Comparison of ENCODE assay signal across 20 cellular contexts in the genomic region with DNA sequence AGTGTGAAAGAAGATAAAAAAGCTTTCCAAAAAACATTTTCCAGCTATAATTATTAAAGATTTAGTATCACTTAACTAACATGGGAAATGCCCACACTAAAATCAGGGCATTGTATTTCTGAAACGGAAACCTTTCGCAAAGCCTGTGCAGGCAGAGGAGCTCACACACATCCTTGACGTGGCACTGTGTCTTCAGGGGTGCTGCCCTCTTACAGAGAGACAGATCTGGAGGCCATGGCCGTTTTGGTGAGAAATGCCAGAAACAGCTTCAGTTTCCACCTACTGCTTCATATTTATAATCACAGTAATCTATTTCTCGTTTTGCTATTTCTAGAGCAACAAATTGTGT.
"Had no signal": no experiment of that assay in that cellular context is flagged by ENCODE, and none has a peak within 500 bp of the region (broad histone marks: within the 10 kb centered on the region; RNA-seq: fewer than 3 reads in every experiment).

No MANE protein-coding gene starts in this region.

- H3K27me3 Mint-ChIP-seq: activated naive CD4-positive, alpha-beta T cell treated with anti-CD3 and anti-CD28 coated beads, Interleukin-2, amount 10 ng/mL, durations not matched to agents 7 days and 5 days; activated naive CD8-positive, alpha-beta T cell treated with anti-CD3 and anti-CD28 coated beads, Interleukin-2, amount 50 U/mL, for 24 hours; stimulated activated naive B cell treated with anti-CD40 and anti-IgM and Interleukin-4, amounts not matched to agents 10 μg/mL and 1 μg/mL and 100 μg/mL, for 72 hours had no signal

- H3K27ac Mint-ChIP-seq: activated naive CD4-positive, alpha-beta T cell treated with anti-CD3 and anti-CD28 coated beads, Interleukin-2, amount 10 ng/mL, durations not matched to agents 7 days and 5 days; activated naive CD8-positive, alpha-beta T cell treated with anti-CD3 and anti-CD28 coated beads, Interleukin-2, amount 50 U/mL, for 24 hours; stimulated activated naive B cell treated with anti-CD40 and anti-IgM and Interleukin-4, amounts not matched to agents 10 μg/mL and 1 μg/mL and 100 μg/mL, for 72 hours had no signal

- H3K27ac ChIP-seq: brain microvascular endothelial cell, esophagus squamous epithelium, WERI-Rb-1 had no signal

- H3K27me3 ChIP-seq: brain microvascular endothelial cell, esophagus squamous epithelium had no signal

- H3K4me3 ChIP-seq: esophagus squamous epithelium, lung had no signal

- H3K4me3 Mint-ChIP-seq: activated naive CD4-positive, alpha-beta T cell treated with anti-CD3 and anti-CD28 coated beads, Interleukin-2, amount 10 ng/mL, durations not matched to agents 7 days and 5 days; activated naive CD8-positive, alpha-beta T cell treated with anti-CD3 and anti-CD28 coated beads, Interleukin-2, amount 50 U/mL, for 24 hours; neural crest cell; stimulated activated naive B cell treated with anti-CD40 and anti-IgM and Interleukin-4, amounts not matched to agents 10 μg/mL and 1 μg/mL and 100 μg/mL, for 72 hours had no signal

- H3K9me3 Mint-ChIP-seq: activated naive CD4-positive, alpha-beta T cell treated with anti-CD3 and anti-CD28 coated beads, Interleukin-2, amount 10 ng/mL, durations not matched to agents 7 days and 5 days; activated naive CD8-positive, alpha-beta T cell treated with anti-CD3 and anti-CD28 coated beads, Interleukin-2, amount 50 U/mL, for 24 hours; neural crest cell; stimulated activated naive B cell treated with anti-CD40 and anti-IgM and Interleukin-4, amounts not matched to agents 10 μg/mL and 1 μg/mL and 100 μg/mL, for 72 hours had no signal

- H3K36me3 ChIP-seq: WERI-Rb-1 had no signal

- H3K9me3 ChIP-seq: esophagus squamous epithelium had no signal

- ATAC-seq: activated naive CD8-positive, alpha-beta T cell treated with anti-CD3 and anti-CD28 coated beads, Interleukin-2, amount 50 U/mL, for 24 hours; stimulated activated naive B cell treated with anti-CD40 and anti-IgM and Interleukin-4, amounts not matched to agents 10 μg/mL and 1 μg/mL and 100 μg/mL, for 72 hours had no signal

- H3K4me1 Mint-ChIP-seq: neural crest cell had no signal

- H3K36me3 Mint-ChIP-seq: activated naive CD4-positive, alpha-beta T cell treated with anti-CD3 and anti-CD28 coated beads, Interleukin-2, amount 10 ng/mL, durations not matched to agents 7 days and 5 days had no signal

- DNase-seq: activated CD4-positive, alpha-beta T cell treated with anti-CD3 and anti-CD28 coated beads for 1 hour; activated CD8-positive, alpha-beta memory T cell treated with anti-CD3 and anti-CD28 coated beads for 24 hours; activated CD8-positive, alpha-beta memory T cell treated with anti-CD3 and anti-CD28 coated beads, Interleukin-2, amount 50 U/mL, for 48 hours; activated effector memory CD4-positive, alpha-beta T cell treated with Interleukin-2 at 50 U/mL for 16 hours; activated naive CD4-positive, alpha-beta T cell treated with anti-CD3 and anti-CD28 coated beads, Interleukin-2, amount 10 ng/mL, durations not matched to agents 7 days and 5 days; activated naive CD8-positive, alpha-beta T cell treated with anti-CD3 and anti-CD28 coated beads, Interleukin-2, amount 50 U/mL, for 24 hours; activated T-cell treated with anti-CD3 and anti-CD28 coated beads, Interleukin-2, amount 50 U/mL, for 48 hours; anterior cingulate cortex; brain microvascular endothelial cell; cerebellar nuclear complex; effector CD8-positive, alpha-beta T cell; esophagus squamous epithelium; hippocampal formation; islet precursor cell; midbrain; stimulated activated naive B cell treated with anti-CD40 and anti-IgM and Interleukin-4, amounts not matched to agents 10 μg/mL and 1 μg/mL and 100 μg/mL, for 72 hours; SW 1271; WERI-Rb-1 had no signal
